Comparison of ENCODE assay signal across 8 cellular contexts in the genomic region with DNA sequence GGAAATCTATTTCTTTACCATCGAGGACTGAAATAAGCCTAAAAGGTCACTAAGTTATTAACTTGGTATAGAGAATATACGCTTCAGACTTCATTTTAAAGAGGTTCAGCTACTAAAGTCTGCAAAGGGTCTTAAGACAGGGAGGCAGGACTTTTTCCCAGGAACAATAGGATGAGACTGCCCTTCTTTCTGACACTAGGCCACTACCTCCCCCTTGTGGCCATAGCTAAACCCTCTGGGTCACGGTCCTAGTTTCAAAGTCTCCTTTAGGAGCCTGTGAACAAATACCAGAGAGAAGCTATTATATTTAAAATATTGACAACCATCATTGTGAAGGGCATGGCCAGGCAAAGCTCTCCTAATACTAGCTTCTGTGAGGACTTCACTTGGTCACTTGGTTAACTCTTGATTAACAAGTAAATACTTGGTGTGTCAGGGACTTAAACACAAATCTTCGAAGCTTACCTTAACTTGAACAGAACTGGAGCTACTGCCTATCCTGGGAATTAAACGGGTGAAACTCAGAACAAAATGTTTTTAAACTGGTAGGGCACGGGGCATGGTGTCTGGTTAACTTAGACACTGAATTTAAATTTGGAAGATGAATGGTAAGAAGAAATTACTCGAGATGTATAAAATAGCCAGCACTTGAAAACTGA.
A peak's percentile ranks its signal among the peaks of the same experiment; 100 is the strongest.
DNase-seq lines count a peak whose midpoint lies in the region; ATAC-seq and TF ChIP-seq lines count a peak whose summit lies in the region.

No MANE protein-coding gene starts in this region.

- H3K9me3 ChIP-seq in DOHH2 (ENCODE audit: control insufficient read depth, insufficient read depth, low read length) (no peaks in the 10 kb centered on the region), heart left ventricle (no peaks in the 10 kb centered on the region)

- H3K27ac Mint-ChIP-seq in activated CD4-positive, alpha-beta memory T cell treated with anti-CD3 and anti-CD28 coated beads, Interleukin-2, amount 10 ng/mL, durations not matched to agents 7 days and 5 days, result no peak overlapping the region

- H3K4me1 ChIP-seq in DOHH2 (ENCODE audit: control insufficient read depth, low read length) (peaks cover 46% of the 10 kb centered on the region), heart left ventricle (peaks cover 0 to 41% (median 9%) of the 10 kb centered on the region in 12 donors)

- H3K27me3 ChIP-seq in DOHH2 (ENCODE audit: control insufficient read depth, low read length) (no peaks in the 10 kb centered on the region), heart left ventricle (no peaks in the 10 kb centered on the region)

- ATAC-seq in heart left ventricle (peak in 3 of 4 donors; percentile 56 to 73 (median 57)), GM21447 (IDR thresholded peaks at IDR 0.05; ENCODE audit: unreplicated experiment) (no peak), HG02610 (IDR thresholded peaks at IDR 0.05; ENCODE audit: unreplicated experiment) (no peak)

- H3K4me1 Mint-ChIP-seq in activated CD4-positive, alpha-beta memory T cell treated with anti-CD3 and anti-CD28 coated beads, Interleukin-2, amount 10 ng/mL, durations not matched to agents 7 days and 5 days, result peaks cover 37% of the 10 kb centered on the region

- intact Hi-C loops in heart left ventricle (cut with DNase I), result loop anchor here in 7 of 10 donors (1.0 to 10.0 kb wide), 6 partner anchors 77 to 593 kb away; a partner anchor contains a TSS

- TF ChIP-seq CTCF in DOHH2 (IDR thresholded peaks at IDR 0.05; ENCODE audit: low read depth, low read length, poor library complexity, severe bottlenecking) (peak; percentile 79), heart left ventricle (IDR thresholded peaks at IDR 0.05) (peak; percentile 64 to 87 (median 78)), retinal pigment epithelial cell (conservative IDR thresholded peaks at IDR 0.05; ENCODE audit: low read depth, low read length) (peak; percentile 97)

- H3K4me2 ChIP-seq in DOHH2 (ENCODE audit: low read length), result no peak overlapping the region

- POLR2A ChIA-PET in activated CD4-positive, alpha-beta memory T cell treated with anti-CD3 and anti-CD28 coated beads, Interleukin-2, amount 10 ng/mL, durations not matched to agents 7 days and 5 days (lab: Charles Lee), result no interaction called here

- whole genome bisulfite sequencing in heart left ventricle, 4 donors, result 74 to 79% (median 77%) methylated on average over 7 of the region's 7 CpGs

- H3K27me3 Mint-ChIP-seq in activated CD4-positive, alpha-beta memory T cell treated with anti-CD3 and anti-CD28 coated beads, Interleukin-2, amount 10 ng/mL, durations not matched to agents 7 days and 5 days, result no peaks in the 10 kb centered on the region

- no peaks in the 10 kb centered on the region for H3K9me3 Mint-ChIP-seq in activated CD4-positive, alpha-beta memory T cell treated with anti-CD3 and anti-CD28 coated beads, Interleukin-2, amount 10 ng/mL, durations not matched to agents 7 days and 5 days

- DNase-seq in A172 (ENCODE audit: low spot score), result peak; percentile 57
- DNase-seq in NCI-H146 (lab: John Stamatoyannopoulos, UW), result peak; percentile 63
- DNase-seq in activated CD4-positive, alpha-beta memory T cell treated with anti-CD3 and anti-CD28 coated beads, Interleukin-2, amount 10 ng/mL, durations not matched to agents 7 days and 5 days, result peak; percentile 26
- peak in 4 of 5 donors; percentile 26 to 40 (median 34) for DNase-seq in heart left ventricle
- DNase-seq in retinal pigment epithelial cell (ENCODE audit: low read depth), result no peak

- no peak overlapping the region for H3K27ac ChIP-seq in DOHH2 (ENCODE audit: low read depth, low read length)
- no peak overlapping the region for H3K27ac ChIP-seq in heart left ventricle

- peaks cover 25% of the 10 kb centered on the region for H3F3A ChIP-seq in DOHH2 (ENCODE audit: control insufficient read depth, insufficient read depth)

- H3K4me3 ChIP-seq in DOHH2 (ENCODE audit: low read length) (no peak overlapping the region), heart left ventricle (no peak overlapping the region), retinal pigment epithelial cell (ENCODE audit: low read length) (no peak overlapping the region)

- H3K4me3 Mint-ChIP-seq in activated CD4-positive, alpha-beta memory T cell treated with anti-CD3 and anti-CD28 coated beads, Interleukin-2, amount 10 ng/mL, durations not matched to agents 7 days and 5 days, result no peak overlapping the region

- no peak for TF ChIP-seq POLR2A in heart left ventricle (IDR thresholded peaks at IDR 0.05)

- H4K20me1 ChIP-seq in DOHH2 (ENCODE audit: control insufficient read depth, insufficient read depth, low read depth, low read length), result no peaks in the 10 kb centered on the region

- CTCF ChIA-PET in activated CD4-positive, alpha-beta memory T cell treated with anti-CD3 and anti-CD28 coated beads, Interleukin-2, amount 10 ng/mL, durations not matched to agents 7 days and 5 days (lab: Charles Lee), result interaction anchor here (0.5 to 2.8 kb wide), 12 partner anchors 9 to 208 kb away, joined by 3 to 17 read pairs (median 7); a partner anchor contains a TSS

- H3K9me2 ChIP-seq in DOHH2 (replicated peaks; ENCODE audit: control insufficient read depth, low read length), result no peaks in the 10 kb centered on the region

- H3K79me2 ChIP-seq in DOHH2 (ENCODE audit: control insufficient read depth, low read length), result peaks cover 53% of the 10 kb centered on the region

- H3K36me3 ChIP-seq in DOHH2 (ENCODE audit: control insufficient read depth, low read length) (peaks cover 58% of the 10 kb centered on the region), heart left ventricle (peaks cover 0 to 25% (median 13%) of the 10 kb centered on the region in 9 donors)

- H3K36me3 Mint-ChIP-seq in activated CD4-positive, alpha-beta memory T cell treated with anti-CD3 and anti-CD28 coated beads, Interleukin-2, amount 10 ng/mL, durations not matched to agents 7 days and 5 days (ENCODE audit: low read depth), result peaks cover 32% of the 10 kb centered on the region

Comparison
In these comparisons a context has a peak if more than half of its experiments do, and no peak if none do; other contexts are left out.
1. ATAC-seq: peak in heart left ventricle (3 of 4); none in GM21447 (single experiment) and HG02610 (single experiment).
2. Peak in every context shown above with its lines, with median percentiles within 50 percentile points of each other: CTCF ChIP-seq.